In genomic region chr4:3285558-3286334, GRCh38 we compare ENCODE assay signal across 8 cellular contexts. TPM values are rescaled to one million over a fixed set of nuclear protein-coding genes. Genes with fewer than 3 reads are reported as not detected.
DNase-seq lines count a peak whose midpoint lies in the region; ATAC-seq and TF ChIP-seq lines count a peak whose summit lies in the region.

No MANE protein-coding gene starts in this region.

- CTCF ChIA-PET in RWPE1 (lab: Yijun Ruan, JAX) = interaction anchor here (0.6 kb wide), 1 partner anchor 91 kb away, joined by 3 read pairs; no protein-coding TSS in a partner anchor

- peak; percentile 65 for ATAC-seq in GM18520 (IDR thresholded peaks at IDR 0.05; ENCODE audit: unreplicated experiment)
- ATAC-seq in HG02642 (IDR thresholded peaks at IDR 0.05; ENCODE audit: poor library complexity, unreplicated experiment) = peak; percentile 82
- ATAC-seq in HG03521 (IDR thresholded peaks at IDR 0.05; ENCODE audit: unreplicated experiment) = no peak

- peak overlapping the region; percentile 42 for H3K27ac ChIP-seq in RWPE1

- DNase-seq in RWPE1 (ENCODE audit: low spot score) (peak; percentile 4), medulla oblongata (ENCODE audit: extremely low spot score) (peak; percentile 77), OCI-M2 (lab: John Stamatoyannopoulos, UW; ENCODE audit: unreplicated experiment) (no peak), occipital lobe (lab: John Stamatoyannopoulos, UW) (no peak)
- DNase-seq in activated T-cell treated with anti-CD3 and anti-CD28 coated beads, Interleukin-2, amount 50 U/mL, for 1 hour = no peak

- POLR2A ChIA-PET in RWPE1 (lab: Yijun Ruan, JAX; ENCODE audit: low non-redundant PET) = no interaction called here

- no peak for TF ChIP-seq CTCF in RWPE1 (conservative IDR thresholded peaks at IDR 0.05; ENCODE audit: low read depth)

RNA-seq across cellular contexts. Expression of gene RGS12, which starts 7.1 kb away (rescaled TPM):
- total RNA-seq in occipital lobe = 68.8 TPM

RNA-seq across cellular contexts. Expression of gene MSANTD1, which starts 36.8 kb away (rescaled TPM):
- 5.9 TPM for total RNA-seq in occipital lobe

Comparison
In these comparisons a context has a peak if more than half of its experiments do, and no peak if none do; other contexts are left out.
1. DNase-seq: peak in RWPE1 (single experiment) and medulla oblongata (single experiment); none in OCI-M2 (single experiment), activated T-cell treated with anti-CD3 and anti-CD28 coated beads, Interleukin-2, amount 50 U/mL, for 1 hour (single experiment) and occipital lobe (single experiment).